7 cellular contexts compared by ENCODE assay signal in the genomic region with DNA sequence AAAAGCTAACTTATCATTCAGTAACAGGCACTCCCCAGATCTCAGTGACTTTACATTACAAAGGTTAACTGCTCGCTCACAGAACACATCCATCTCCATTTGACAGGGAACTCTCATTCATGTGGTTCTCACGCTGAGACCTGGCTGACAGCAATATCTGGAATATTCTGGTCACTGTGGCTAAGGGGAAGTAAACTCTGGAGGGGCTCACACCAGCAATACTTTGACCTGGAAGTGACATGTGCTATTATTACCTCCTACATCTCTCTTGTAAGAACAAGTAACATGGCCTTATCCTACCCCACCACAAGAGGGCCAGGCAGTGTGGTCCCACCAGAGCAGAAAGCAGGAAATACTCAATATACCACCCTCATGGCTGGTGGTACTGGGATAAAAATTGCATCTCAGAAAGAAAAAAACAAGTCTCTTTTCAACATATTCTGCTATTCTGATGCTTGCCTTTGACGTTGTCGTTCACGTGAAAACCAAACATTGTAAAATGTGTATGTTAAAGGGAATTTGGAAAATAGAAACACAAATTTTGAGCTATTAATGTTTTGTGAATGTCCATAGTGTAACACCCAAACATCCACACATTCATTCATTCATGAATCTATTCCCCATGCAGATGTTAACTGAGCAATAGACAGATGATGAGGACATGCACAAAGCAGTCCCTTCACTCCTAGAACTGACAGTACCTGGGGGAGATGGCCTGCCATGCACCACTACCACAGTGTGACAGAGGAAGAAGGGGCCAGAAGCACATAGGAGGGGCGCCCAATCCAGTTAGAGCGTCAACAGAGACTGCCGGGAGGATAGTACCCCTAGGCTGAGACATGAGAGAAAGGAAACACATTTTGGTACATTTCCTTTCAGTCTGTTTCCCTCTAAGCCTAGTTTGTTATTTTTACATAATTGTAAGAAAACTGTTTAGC.
A peak's percentile ranks its signal among the peaks of the same experiment; 100 is the strongest.
DNase-seq lines count a peak whose midpoint lies in the region; ATAC-seq, FAIRE-seq and TF ChIP-seq lines count a peak whose summit lies in the region.

No MANE protein-coding gene starts in this region.

- H2BK12ac ChIP-seq in mesenchymal stem cell (ENCODE audit: low read length in 2 of 2): no peak overlapping the region

- H3K4me1 ChIP-seq in GM23338 (ENCODE audit: insufficient read depth): 0 out of 2 replicates have a peak, but pooled peaks cover 11% of the 10 kb centered on the region
- no peaks in the 10 kb centered on the region for H3K4me1 ChIP-seq in K562 (replicated peaks in 1 of 2; ENCODE audit: control insufficient read depth in 2 of 2, insufficient read depth in 2 of 2, low read length in 2 of 2)
- H3K4me1 ChIP-seq in mesenchymal stem cell (ENCODE audit: control insufficient read depth, insufficient read depth, low read depth, low read length): no peaks in the 10 kb centered on the region

- TF ChIP-seq RAD21 in K562 (CRISPR knock-in tag; conservative IDR thresholded peaks at IDR 0.05 in 1 of 2, IDR thresholded peaks at IDR 0.05 in 1 of 2): peak; percentile 41 to 72; a peak in 3 of 4 replicates

- no peak overlapping the region for H3K4me3 ChIP-seq in GM23338
- H3K4me3 ChIP-seq in MG63: no peak overlapping the region
- no peak overlapping the region for H3K4me3 ChIP-seq in K562
- no peak overlapping the region for H3K4me3 ChIP-seq in mesenchymal stem cell (ENCODE audit: insufficient read depth in 1 of 2, low read depth in 1 of 2, low read length in 2 of 2)

- no peak overlapping the region for H3K27ac Mint-ChIP-seq in GM23338

- H3K9ac ChIP-seq in K562 (ENCODE audit: insufficient read depth in 1 of 2, low read depth in 2 of 2, low read length in 2 of 2): no peak overlapping the region
- H3K9ac ChIP-seq in mesenchymal stem cell (ENCODE audit: low read length): no peak overlapping the region

- H3K23ac ChIP-seq in mesenchymal stem cell (ENCODE audit: low read length in 2 of 2): no peak overlapping the region

- H2AFZ ChIP-seq in GM23338 (no peak overlapping the region), K562 (ENCODE audit: low read depth, low read length) (0 out of 2 replicates have a peak overlapping the region, but pooled peaks have one; percentile 12), mesenchymal stem cell (ENCODE audit: low read depth, low read length) (peak overlapping the region; percentile 42)

- in situ Hi-C loops in K562 (cut with MboI): loop anchor here (25.0 kb wide), 1 partner anchor 750 kb away; no protein-coding TSS in a partner anchor

- no peak overlapping the region for H2BK15ac ChIP-seq in mesenchymal stem cell (ENCODE audit: low read depth, poor library complexity, severe bottlenecking)

- no peak overlapping the region for H3K4ac ChIP-seq in mesenchymal stem cell (ENCODE audit: low read depth in 1 of 2, low read length in 2 of 2)

- no peaks in the 10 kb centered on the region for H3K36me3 ChIP-seq in GM23338 (ENCODE audit: insufficient read depth)
- H3K36me3 ChIP-seq in MG63: no peaks in the 10 kb centered on the region
- no peaks in the 10 kb centered on the region for H3K36me3 ChIP-seq in K562 (ENCODE audit: control insufficient read depth, insufficient read depth, low read length)
- H3K36me3 ChIP-seq in mesenchymal stem cell (ENCODE audit: control insufficient read depth in 1 of 2, insufficient read depth in 2 of 2, low read depth in 1 of 2, low read length in 2 of 2): no peaks in the 10 kb centered on the region

- FAIRE-seq in K562 (lab: Jason Lieb, UNC): peak; percentile 86

- POLR2A ChIA-PET in K562 (lab: Yijun Ruan, JAX): no interaction called here

- H3K9me3 ChIP-seq in MG63 (no peaks in the 10 kb centered on the region), K562 (replicated peaks; ENCODE audit: control insufficient read depth, insufficient read depth, low read depth, low read length) (no peaks in the 10 kb centered on the region), mesenchymal stem cell (ENCODE audit: control insufficient read depth, low read length) (no peaks in the 10 kb centered on the region)

- peaks cover 20% of the 10 kb centered on the region for H3K4me1 Mint-ChIP-seq in GM23338

- no peaks in the 10 kb centered on the region for H3K9me1 ChIP-seq in K562 (ENCODE audit: control insufficient read depth, insufficient read depth, low read length)

- H4K91ac ChIP-seq in mesenchymal stem cell (ENCODE audit: low read length): no peak overlapping the region

- no peaks in the 10 kb centered on the region for H3K9me3 Mint-ChIP-seq in GM23338

- WGBS in K562 (ENCODE audit: insufficient coverage, low coverage, missing lambda C conversion rate): 0% methylated on average over 8 of the region's 8 CpGs
- WGBS in mesenchymal stem cell: 0% methylated on average over 2 of the region's 8 CpGs

- no peak for TF ChIP-seq EP300 in K562 (IDR thresholded peaks at IDR 0.05; ENCODE audit: low read length)

- CTCF ChIA-PET in K562 (lab: Yijun Ruan, JAX; ENCODE audit: low intra/inter-chr PET ratio): interaction anchor here (1.7 kb wide), 1 partner anchor 505 kb away, joined by 3 read pairs; no protein-coding TSS in a partner anchor

- no peak for TF ChIP-seq POLR2A in K562 (conservative IDR thresholded peaks at IDR 0.05)

- peaks cover 4% of the 10 kb centered on the region for H3K27me3 Mint-ChIP-seq in GM23338 (ENCODE audit: insufficient read depth, low read depth, poor library complexity)

- H3K14ac ChIP-seq in mesenchymal stem cell (ENCODE audit: low read length in 2 of 2): no peak overlapping the region

- no peak overlapping the region for H2AK5ac ChIP-seq in mesenchymal stem cell (ENCODE audit: low read length, severe bottlenecking)

- H4K20me1 ChIP-seq in GM23338 (replicated peaks; ENCODE audit: insufficient read depth): no peaks in the 10 kb centered on the region
- no peaks in the 10 kb centered on the region for H4K20me1 ChIP-seq in K562 (replicated peaks; ENCODE audit: control insufficient read depth, insufficient read depth, low read length)

- ATAC-seq in GM23338 (peak; percentile 93), K562 (peak; percentile 98)

- H3K18ac ChIP-seq in mesenchymal stem cell (ENCODE audit: low read depth in 1 of 2, low read length in 2 of 2): no peak overlapping the region

- H3K4me2 ChIP-seq in GM23338: no peak overlapping the region; the same call in 1 of the 2 replicates
- no peak overlapping the region; the same call in 1 of the 2 replicates for H3K4me2 ChIP-seq in K562 (ENCODE audit: insufficient read depth, low read length)
- H3K4me2 ChIP-seq in mesenchymal stem cell (ENCODE audit: low read length, poor library complexity, severe bottlenecking): no peak overlapping the region

- H4K8ac ChIP-seq in mesenchymal stem cell (ENCODE audit: low read length): no peak overlapping the region

- no peaks in the 10 kb centered on the region for H3F3A ChIP-seq in GM23338 (replicated peaks; ENCODE audit: low read depth)

- no peaks in the 10 kb centered on the region; the same call in 1 of the 2 replicates for H3K9me2 ChIP-seq in GM23338 (ENCODE audit: insufficient read depth)

- peak; percentile 41 for DNase-seq in GM10266 (ENCODE audit: extremely low spot score)
- DNase-seq in GM23338 (ENCODE audit: low spot score): peak; percentile 76
- DNase-seq in MG63: peak; percentile 26
- DNase-seq in T-helper 1 cell: peak in 4 of 5 donors; percentile 15 to 61 (median 23)
- peak; percentile 22 to 56 (median 32) for DNase-seq in K562 (ENCODE audit: extremely low read depth in 1 of 4, low spot score in 3 of 4)
- peak; percentile 57 for DNase-seq in mesenchymal stem cell
- DNase-seq in stromal cell of bone marrow (ENCODE audit: low read depth): peak; percentile 1

- no peaks in the 10 kb centered on the region for H3K36me3 Mint-ChIP-seq in GM23338 (ENCODE audit: low read depth)

- intact Hi-C loops in K562 (cut with micrococcal nuclease): loop anchor here (1.0 to 10.0 kb wide), 2 partner anchors 245 to 823 kb away; no protein-coding TSS in a partner anchor

- H2BK5ac ChIP-seq in mesenchymal stem cell (ENCODE audit: low read depth, low read length, poor library complexity, severe bottlenecking): no peak overlapping the region

- no peaks in the 10 kb centered on the region for H3K27me3 ChIP-seq in GM23338 (ENCODE audit: insufficient read depth)
- no peaks in the 10 kb centered on the region for H3K27me3 ChIP-seq in MG63
- H3K27me3 ChIP-seq in K562 (ENCODE audit: control insufficient read depth in 2 of 2, insufficient read depth in 2 of 2, low read length in 2 of 2): no peaks in the 10 kb centered on the region
- peaks cover 0 to 5% of the 10 kb centered on the region in 2 experiments for H3K27me3 ChIP-seq in mesenchymal stem cell (ENCODE audit: control insufficient read depth in 1 of 2, insufficient read depth in 1 of 2, low read length in 2 of 2)

- H3K79me2 ChIP-seq in GM23338 (replicated peaks; ENCODE audit: insufficient read depth): no peaks in the 10 kb centered on the region
- H3K79me2 ChIP-seq in K562 (ENCODE audit: control insufficient read depth, insufficient read depth, low read length): no peaks in the 10 kb centered on the region

- TF ChIP-seq CTCF in GM10266 (IDR thresholded peaks at IDR 0.05; ENCODE audit: control insufficient read depth, insufficient read depth, low read depth, missing control alignments) (peak; percentile 64), GM23338 (conservative IDR thresholded peaks at IDR 0.05; ENCODE audit: low read depth in 2 of 2) (peak; percentile 64 to 88), K562 (IDR thresholded peaks at IDR 0.05 in 2 of 3, conservative IDR thresholded peaks at IDR 0.05 in 1 of 3; ENCODE audit: insufficient read depth in 2 of 3, low read depth in 1 of 3, low read length in 3 of 3) (peak; percentile 66 to 71 (median 67))

- no TSS peak for BruUV-seq in K562 (replicated peaks; lab: Mats Ljungman, UMichigan)

- H3K27ac ChIP-seq in GM23338 (ENCODE audit: low read depth) (no peak overlapping the region), K562 (ENCODE audit: extremely low read depth, low read depth, low read length) (no peak overlapping the region), mesenchymal stem cell (ENCODE audit: low read length, poor library complexity, severe bottlenecking) (no peak overlapping the region)

- 0 out of 3 replicates have a peak overlapping the region, but pooled peaks have one; percentile 3 for H3K4me3 Mint-ChIP-seq in GM23338

- no peak overlapping the region for H2BK120ac ChIP-seq in mesenchymal stem cell (ENCODE audit: low read depth, low read length)

- no peaks in the 10 kb centered on the region for H3K79me1 ChIP-seq in mesenchymal stem cell (replicated peaks; ENCODE audit: low read length, poor library complexity, severe bottlenecking)

TF ChIP-seq in GM23338, 12 proteins besides CTCF, POLR2A, EP300 and RAD21 (continues in another document):
- no peak for TF ChIP-seq EZH2 (IDR thresholded peaks at IDR 0.05; ENCODE audit: low read depth, unreplicated experiment)
- no peak for TF ChIP-seq POLR2AphosphoS5 (IDR thresholded peaks at IDR 0.05; ENCODE audit: low read depth)

TF ChIP-seq in K562, 482 proteins besides CTCF, POLR2A, EP300 and RAD21 (continues in another document):
- TF ChIP-seq NR2C2 (CRISPR knock-in tag; IDR thresholded peaks at IDR 0.05) (no peak), NR2C2 (tag; IDR thresholded peaks at IDR 0.05) (peak; percentile 27; the same call in 1 of the 2 replicates), NR2C1 (IDR thresholded peaks at IDR 0.05) (peak; percentile 26; the same call in 1 of the 2 replicates), NR2C1 (tag; IDR thresholded peaks at IDR 0.05) (no peak), HNRNPK (IDR thresholded peaks at IDR 0.05; ENCODE audit: low read depth, low read length, poor library complexity, severe bottlenecking) (no peak)

Comparison
In these comparisons a context has a peak if more than half of its experiments do, and no peak if none do; other contexts are left out.
1. DNase-seq: peak in every context shown above with its lines; median percentile 76 in GM23338; 57 in mesenchymal stem cell; 41 in GM10266; 32 in K562; 26 in MG63; 23 in T-helper 1 cell; 1 in stromal cell of bone marrow.